ENCODE assay signal across 8 cellular contexts in the genomic region with DNA sequence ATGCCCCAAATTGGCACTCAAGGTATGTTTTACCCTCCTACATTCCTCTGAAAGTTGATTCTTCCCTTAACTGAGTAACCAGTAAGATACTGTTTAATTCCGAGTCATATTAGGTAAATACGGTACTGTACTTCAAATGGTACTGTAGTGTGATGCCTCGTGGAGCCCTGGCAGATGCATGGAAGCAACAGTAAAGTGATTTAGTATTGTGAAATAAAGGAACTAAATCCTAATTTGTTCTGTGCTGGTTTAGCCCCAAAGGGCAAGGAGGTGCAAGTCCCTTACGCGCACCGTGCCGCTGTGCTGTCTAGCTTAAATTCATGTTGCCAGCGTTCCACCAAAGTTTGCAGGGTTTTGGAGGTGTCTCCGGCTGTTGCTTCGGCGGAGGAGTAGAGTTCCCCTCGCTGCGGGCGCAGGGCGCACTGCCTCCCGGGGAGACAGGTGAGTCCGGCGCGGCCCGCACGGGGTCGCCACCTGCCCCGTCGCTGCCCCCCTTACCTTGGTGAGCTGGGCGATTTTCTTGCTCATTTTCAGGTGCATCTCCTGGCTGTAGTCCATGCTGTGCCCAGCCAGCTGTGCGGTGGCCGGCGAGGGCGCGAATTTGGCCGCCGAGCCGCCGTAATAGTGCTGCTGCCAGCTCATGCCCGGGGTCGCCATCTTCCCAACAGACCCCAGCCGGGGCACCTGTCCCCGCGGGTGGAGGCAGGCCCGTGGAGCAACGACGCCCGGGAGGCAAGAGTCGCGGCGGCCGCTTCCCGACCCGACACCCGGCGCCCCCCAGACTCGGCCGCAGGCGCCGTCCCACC. TPM values are rescaled to one million over a fixed set of nuclear protein-coding genes. Genes with fewer than 3 reads are reported as not detected.
DNase-seq lines count a peak whose midpoint lies in the region; ATAC-seq and TF ChIP-seq lines count a peak whose summit lies in the region.

No MANE protein-coding gene starts in this region.

- WGBS in endodermal cell (ENCODE audit: insufficient coverage in 1 of 2, insufficient read length in 1 of 2), 2 experiments, result 4 to 24% methylated on average over 8 to 55 of the region's 55 CpGs

- in situ Hi-C loops in GM13977 (cut with MboI; ENCODE audit: low pct_unique_long_range_greater_than_20kb, low sequenced_read_pairs, unreplicated experiment), result no loop called here

- peak; percentile 36 for ATAC-seq in HG02759 (IDR thresholded peaks at IDR 0.05; ENCODE audit: unreplicated experiment)
- peak; percentile 53 for ATAC-seq in activated CD8-positive, alpha-beta memory T cell treated with anti-CD3 and anti-CD28 coated beads, Interleukin-2, amount 10 ng/mL, durations not matched to agents 7 days and 5 days

- H3K36me3 Mint-ChIP-seq in activated CD8-positive, alpha-beta memory T cell treated with anti-CD3 and anti-CD28 coated beads, Interleukin-2, amount 10 ng/mL, durations not matched to agents 7 days and 5 days, result peaks cover 7% of the 10 kb centered on the region
- peaks cover 17% of the 10 kb centered on the region for H3K36me3 Mint-ChIP-seq in endodermal cell (ENCODE audit: low read depth)
- H3K36me3 Mint-ChIP-seq in stimulated activated naive CD8-positive, alpha-beta T cell treated with anti-CD3 and anti-CD28 coated beads, Interleukin-15, Interleukin-2, amounts not matched to agents 100 ng/mL and 50 ng/mL, for 24 hours (ENCODE audit: low read depth), result no peaks in the 10 kb centered on the region

- peaks cover 19% of the 10 kb centered on the region for H3K9me3 ChIP-seq in endodermal cell (ENCODE audit: control insufficient read depth, low read length)
- H3K9me3 ChIP-seq in mucosa of stomach (ENCODE audit: control insufficient read depth, low read length), result no peaks in the 10 kb centered on the region

- peaks cover 3% of the 10 kb centered on the region for H3K9me3 Mint-ChIP-seq in activated CD8-positive, alpha-beta memory T cell treated with anti-CD3 and anti-CD28 coated beads, Interleukin-2, amount 10 ng/mL, durations not matched to agents 7 days and 5 days (ENCODE audit: low read depth)
- H3K9me3 Mint-ChIP-seq in endodermal cell, result peaks cover 23% of the 10 kb centered on the region
- peaks cover 10% of the 10 kb centered on the region for H3K9me3 Mint-ChIP-seq in stimulated activated naive CD8-positive, alpha-beta T cell treated with anti-CD3 and anti-CD28 coated beads, Interleukin-15, Interleukin-2, amounts not matched to agents 100 ng/mL and 50 ng/mL, for 24 hours

- H3K27ac ChIP-seq in endodermal cell (ENCODE audit: low read depth, low read length), result no peak overlapping the region

- H3K9ac ChIP-seq in endodermal cell (ENCODE audit: extremely low read depth, low read length, poor library complexity, severe bottlenecking) (peak overlapping the region; percentile 80), mucosa of stomach (ENCODE audit: low read length) (peak overlapping the region; percentile 36)

- H3K4me1 Mint-ChIP-seq in activated CD8-positive, alpha-beta memory T cell treated with anti-CD3 and anti-CD28 coated beads, Interleukin-2, amount 10 ng/mL, durations not matched to agents 7 days and 5 days, result peaks cover 31% of the 10 kb centered on the region
- H3K4me1 Mint-ChIP-seq in endodermal cell, result peaks cover 38% of the 10 kb centered on the region
- peaks cover 41% of the 10 kb centered on the region for H3K4me1 Mint-ChIP-seq in stimulated activated naive CD8-positive, alpha-beta T cell treated with anti-CD3 and anti-CD28 coated beads, Interleukin-15, Interleukin-2, amounts not matched to agents 100 ng/mL and 50 ng/mL, for 24 hours (ENCODE audit: low read depth)

- DNase-seq in GM13977 (ENCODE audit: low spot score) (peak; percentile 34), NCI-H226 (peak; percentile 5), endodermal cell (peak; percentile 85), hepatic stellate cell (ENCODE audit: low spot score) (no peak)
- peak; percentile 72 for DNase-seq in activated CD8-positive, alpha-beta memory T cell treated with anti-CD3 and anti-CD28 coated beads, Interleukin-2, amount 10 ng/mL, durations not matched to agents 7 days and 5 days

- H3K36me3 ChIP-seq in endodermal cell (ENCODE audit: control insufficient read depth, insufficient read depth, low read length) (peaks cover 26% of the 10 kb centered on the region), mucosa of stomach (ENCODE audit: control insufficient read depth, insufficient read depth, low read length) (no peaks in the 10 kb centered on the region)

- peak overlapping the region; percentile 80 for H3K4me3 Mint-ChIP-seq in activated CD8-positive, alpha-beta memory T cell treated with anti-CD3 and anti-CD28 coated beads, Interleukin-2, amount 10 ng/mL, durations not matched to agents 7 days and 5 days
- peak overlapping the region; percentile 68 for H3K4me3 Mint-ChIP-seq in endodermal cell
- peak overlapping the region; percentile 83 for H3K4me3 Mint-ChIP-seq in stimulated activated naive CD8-positive, alpha-beta T cell treated with anti-CD3 and anti-CD28 coated beads, Interleukin-15, Interleukin-2, amounts not matched to agents 100 ng/mL and 50 ng/mL, for 24 hours

- TF ChIP-seq CTCF in GM13977 (IDR thresholded peaks at IDR 0.05; ENCODE audit: extremely low read depth, insufficient read depth, missing control alignments) (peak; percentile 25), endodermal cell (conservative IDR thresholded peaks at IDR 0.05) (peak; percentile 76)

- H3K4me3 ChIP-seq in endodermal cell (ENCODE audit: low read length), result peak overlapping the region; percentile 95
- H3K4me3 ChIP-seq in mucosa of stomach (ENCODE audit: low read length), result peak overlapping the region; percentile 11

- H3K27me3 ChIP-seq in endodermal cell (ENCODE audit: control insufficient read depth, insufficient read depth, low read length, poor library complexity, severe bottlenecking), result no peaks in the 10 kb centered on the region
- H3K27me3 ChIP-seq in mucosa of stomach (ENCODE audit: control insufficient read depth, insufficient read depth, low read length), result no peaks in the 10 kb centered on the region

- H3K27me3 Mint-ChIP-seq in activated CD8-positive, alpha-beta memory T cell treated with anti-CD3 and anti-CD28 coated beads, Interleukin-2, amount 10 ng/mL, durations not matched to agents 7 days and 5 days, result peaks cover 21% of the 10 kb centered on the region
- peaks cover 22% of the 10 kb centered on the region for H3K27me3 Mint-ChIP-seq in endodermal cell (ENCODE audit: insufficient read depth)
- peaks cover 26% of the 10 kb centered on the region for H3K27me3 Mint-ChIP-seq in stimulated activated naive CD8-positive, alpha-beta T cell treated with anti-CD3 and anti-CD28 coated beads, Interleukin-15, Interleukin-2, amounts not matched to agents 100 ng/mL and 50 ng/mL, for 24 hours

- CTCF ChIA-PET in activated CD8-positive, alpha-beta memory T cell treated with anti-CD3 and anti-CD28 coated beads, Interleukin-2, amount 10 ng/mL, durations not matched to agents 7 days and 5 days (lab: Charles Lee), result interaction anchor here (0.8 to 1.8 kb wide), 8 partner anchors 31 to 237 kb away, joined by 3 to 10 read pairs (median 4); a partner anchor contains a TSS

- peak overlapping the region; percentile 73 for H3K27ac Mint-ChIP-seq in activated CD8-positive, alpha-beta memory T cell treated with anti-CD3 and anti-CD28 coated beads, Interleukin-2, amount 10 ng/mL, durations not matched to agents 7 days and 5 days
- peak overlapping the region; percentile 77 for H3K27ac Mint-ChIP-seq in endodermal cell
- H3K27ac Mint-ChIP-seq in stimulated activated naive CD8-positive, alpha-beta T cell treated with anti-CD3 and anti-CD28 coated beads, Interleukin-15, Interleukin-2, amounts not matched to agents 100 ng/mL and 50 ng/mL, for 24 hours, result peak overlapping the region; percentile 88

- no peaks in the 10 kb centered on the region for H3K4me1 ChIP-seq in endodermal cell (ENCODE audit: control insufficient read depth, insufficient read depth, low read length)
- H3K4me1 ChIP-seq in mucosa of stomach (ENCODE audit: control insufficient read depth, insufficient read depth, low read length), result no peaks in the 10 kb centered on the region

RNA-seq across cellular contexts. Expression of a gene that starts 0.6 kb away (rescaled TPM):
- total RNA-seq in activated CD8-positive, alpha-beta memory T cell treated with anti-CD3 and anti-CD28 coated beads, Interleukin-2, amount 10 ng/mL, durations not matched to agents 7 days and 5 days, result 1 to 10 TPM; 3.7 to 6.0 TPM
- 100 to 1,000 TPM; 205 to 216 TPM for total RNA-seq in endodermal cell
- 64.9 TPM for polyA plus RNA-seq in endodermal cell (2013, experiment 1 of 2)
- 72.0 TPM for polyA plus RNA-seq in endodermal cell (2013, experiment 2 of 2)

Comparison
In these comparisons a context has a peak if more than half of its experiments do, and no peak if none do; other contexts are left out.
1. RNA of a gene that starts 0.6 kb away (total RNA-seq): 205 to 216 TPM in endodermal cell; 3.7 to 6.0 TPM in activated CD8-positive, alpha-beta memory T cell treated with anti-CD3 and anti-CD28 coated beads, Interleukin-2, amount 10 ng/mL, durations not matched to agents 7 days and 5 days; every median in the first group is over 10 times any median in the second.
2. Peak in every context shown above with its lines, with median percentiles within 50 percentile points of each other: H3K27ac Mint-ChIP-seq and H3K4me3 Mint-ChIP-seq.